ENCODE assay signal across 17 cellular contexts in genomic region chr6:81693212-81693611, GRCh38. TPM values are rescaled to one million over a fixed set of nuclear protein-coding genes. Genes with fewer than 3 reads are reported as not detected.
DNase-seq lines count a peak whose midpoint lies in the region; ATAC-seq, FAIRE-seq and TF ChIP-seq lines count a peak whose summit lies in the region.
"Had no signal": no experiment of that assay in that cellular context is flagged by ENCODE, and none has a peak within 500 bp of the region (broad histone marks: within the 10 kb centered on the region; RNA-seq: fewer than 3 reads in every experiment).

No MANE protein-coding gene starts in this region.

- no peak for TF ChIP-seq POLR2A in A549 (IDR thresholded peaks at IDR 0.05; ENCODE audit: low read length)

- H3K27me3 ChIP-seq in adipocyte (replicated peaks; ENCODE audit: control insufficient read depth, insufficient read depth, low read length) = no peaks in the 10 kb centered on the region

- H3K4me1 ChIP-seq in A549 = peaks cover 10% of the 10 kb centered on the region; the same call in 1 of the 3 replicates
- H3K4me1 ChIP-seq in adipocyte (ENCODE audit: control insufficient read depth, insufficient read depth, low read length) = no peaks in the 10 kb centered on the region

- H3K36me3 ChIP-seq in adipocyte (ENCODE audit: control insufficient read depth, insufficient read depth, low read length, severe bottlenecking) = no peaks in the 10 kb centered on the region

- 48% methylated on average over 5 of the region's 5 CpGs for WGBS in A549 (ENCODE audit: missing lambda C conversion rate)

- H3K27ac ChIP-seq in A549 = no peak overlapping the region

- FAIRE-seq in A549 (lab: Jason Lieb, UNC) = no peak
- FAIRE-seq: H1 had no signal

- POLR2A ChIA-PET in A549 (lab: Yijun Ruan, JAX) = no interaction called here

- H3K4me3 ChIP-seq in A549 = no peak overlapping the region
- H3K4me3 ChIP-seq in adipocyte (ENCODE audit: low read length) = no peak overlapping the region
- no peak overlapping the region for H3K4me3 ChIP-seq in fibroblast of the aortic adventitia (ENCODE audit: low read depth, low read length)

- DNase-seq in A549 (ENCODE audit: low read depth in 1 of 2, low spot score in 1 of 2) (no peak), adipocyte (ENCODE audit: low read depth) (peak; percentile 8), fibroblast of the aortic adventitia (ENCODE audit: low read depth) (peak; percentile 12), GM03348 (ENCODE audit: low spot score) (no peak), foreskin melanocyte (no peak), NCI-H1048 (lab: John Stamatoyannopoulos, UW) (no peak)
- DNase-seq: 8988T; C1 segment of cervical spinal cord; Calu3; CD4-positive, alpha-beta memory T cell; COR-L47; DMS53; DMS79 treated with DMSO at 0.1 percent for 48 hours; GF-D8; H7; HCEC 1CT had no signal

- CTCF ChIA-PET in A549 (lab: Yijun Ruan, JAX) = no interaction called here

- TF ChIP-seq CTCF in A549 (IDR thresholded peaks at IDR 0.05) (no peak), fibroblast of the aortic adventitia (IDR thresholded peaks at IDR 0.05; ENCODE audit: insufficient read depth, low read length) (no peak)

- no peak overlapping the region for H3K4me2 ChIP-seq in A549

- no peak overlapping the region for H3K9ac ChIP-seq in adipocyte (ENCODE audit: low read length)

- no peak for TF ChIP-seq RAD21 in A549 (conservative IDR thresholded peaks at IDR 0.05 in 1 of 2, IDR thresholded peaks at IDR 0.05 in 1 of 2)

- no peak for TF ChIP-seq EP300 in A549 (IDR thresholded peaks at IDR 0.05)

- no peaks in the 10 kb centered on the region for H3K9me3 ChIP-seq in A549
- H3K9me3 ChIP-seq in adipocyte (ENCODE audit: control insufficient read depth, low read length) = no peaks in the 10 kb centered on the region

- ATAC-seq in A549 = no peak

TF ChIP-seq in A549, 52 proteins besides CTCF, POLR2A, EP300 and RAD21:
- peak; percentile 85; the same call in 1 of the 2 replicates for TF ChIP-seq RNF2 (IDR thresholded peaks at IDR 0.05; ENCODE audit: borderline replicate concordance, low read depth)
- TF ChIP-seq NPAS2 (CRISPR knock-in tag; IDR thresholded peaks at IDR 0.05; ENCODE audit: borderline replicate concordance) = no peak
- no peak for TF ChIP-seq ESRRA (IDR thresholded peaks at IDR 0.05; ENCODE audit: borderline replicate concordance, low read length)
- no peak for TF ChIP-seq JUN (IDR thresholded peaks at IDR 0.05)
- TF ChIP-seq CBX8 (IDR thresholded peaks at IDR 0.05) = peak; percentile 83; the same call in 1 of the 2 replicates
- TF ChIP-seq MAX (IDR thresholded peaks at IDR 0.05) = no peak
- TF ChIP-seq ELK1 (IDR thresholded peaks at IDR 0.05; ENCODE audit: low read depth, low read length) = no peak

RNA-seq across cellular contexts. Expression of gene TENT5A, which starts 59.3 kb away (rescaled TPM):
- polyA plus RNA-seq in A549 (2011; rRNA removed) (1.8 and 2.3 TPM in 2 replicates), A549 (2017; fragmentation: RNase III; extraction: RNeasy Plus Mini Kit Qiagen cat#74134 plus additional on column Dnase treatment) (0.79 to 1.1 TPM (median 0.91 TPM) in 3 replicates)
- polyA plus RNA-seq in A549 (2012; cell fraction: cytosol; rRNA removed) = 0.22 and 0.24 TPM in 2 replicates
- 0.47 and 0.56 TPM in 2 replicates for polyA plus RNA-seq in A549 (2012; cell fraction: nucleus; rRNA removed)
- 0.99 and 2.4 TPM in 2 replicates for polyA minus RNA-seq in A549 (2011; rRNA and poly(A)+ RNA removed)
- total RNA-seq in fibroblast of the aortic adventitia (ENCODE audit: low replicate concordance) = 40.0 and 56.5 TPM in 2 replicates

Comparison
In these comparisons a context has a peak if more than half of its experiments do, and no peak if none do; other contexts are left out.
1. DNase-seq: peak in adipocyte (single experiment) and fibroblast of the aortic adventitia (single experiment); none in A549 (0 of 2), GM03348 (single experiment), foreskin melanocyte (single experiment) and NCI-H1048 (single experiment).